In the genomic region with DNA sequence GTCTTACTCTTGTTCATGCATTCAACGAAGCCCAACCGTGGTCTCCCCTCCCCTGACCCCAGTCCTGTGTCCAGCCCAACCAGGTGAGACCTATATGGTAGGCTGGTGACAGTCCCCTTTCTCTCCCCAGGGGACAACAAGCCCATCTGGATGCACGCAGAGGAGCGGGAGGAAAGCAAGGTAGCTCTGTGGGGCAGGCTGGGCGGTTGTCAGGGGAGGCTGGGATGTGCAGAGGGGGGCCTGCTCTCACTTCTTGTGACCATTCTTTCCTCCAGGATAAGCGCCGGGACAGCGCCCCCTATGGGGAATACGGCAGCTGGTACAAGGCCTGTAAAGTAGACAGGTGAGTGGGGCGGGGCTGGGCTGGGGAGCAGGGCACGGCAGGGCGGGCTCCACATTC, we compare ENCODE assay signal across 9 cellular contexts. TPM values are rescaled to one million over a fixed set of nuclear protein-coding genes. Genes with fewer than 3 reads are reported as not detected.
DNase-seq lines count a peak whose midpoint lies in the region; ATAC-seq, FAIRE-seq and TF ChIP-seq lines count a peak whose summit lies in the region.
"Had no signal": no experiment of that assay in that cellular context is flagged by ENCODE, and none has a peak within 500 bp of the region (broad histone marks: within the 10 kb centered on the region; RNA-seq: fewer than 3 reads in every experiment).

No MANE protein-coding gene starts in this region.

- H3K9me3 ChIP-seq in GM12878 (replicated peaks; ENCODE audit: control insufficient read depth, insufficient read depth, low read length) (no peaks in the 10 kb centered on the region), spleen (no peaks in the 10 kb centered on the region), colonic mucosa (no peaks in the 10 kb centered on the region)

- H3K27me3 ChIP-seq in GM12878 (replicated peaks in 1 of 2; ENCODE audit: control insufficient read depth in 2 of 2, insufficient read depth in 2 of 2, low read length in 1 of 2): no peaks in the 10 kb centered on the region
- H3K27me3 ChIP-seq in spleen (replicated peaks in 1 of 7): no peaks in the 10 kb centered on the region
- no peaks in the 10 kb centered on the region for H3K27me3 ChIP-seq in colonic mucosa

- WGBS in GM12878 (ENCODE audit: insufficient coverage, insufficient replicate concordance, low lambda C conversion rate, missing lambda C conversion rate): 79% methylated on average over 12 of the region's 12 CpGs
- WGBS in spleen, 5 donors: 75 to 87% (median 82%) methylated on average over 12 of the region's 12 CpGs

- H2AFZ ChIP-seq in GM12878 (ENCODE audit: control insufficient read depth, low read depth, low read length): no peak overlapping the region

- TF ChIP-seq CTCF in NB4 (IDR thresholded peaks at IDR 0.05; ENCODE audit: low read depth, low read length) (peak; percentile 42), GM12878 (IDR thresholded peaks at IDR 0.05 in 2 of 3, conservative IDR thresholded peaks at IDR 0.05 in 1 of 3; ENCODE audit: control insufficient read depth in 2 of 3, extremely low read depth in 1 of 3, insufficient read depth in 1 of 3, low read depth in 3 of 3, low read length in 3 of 3) (peak; percentile 8 to 47 (median 38); a peak in 3 of 6 replicates), spleen (IDR thresholded peaks at IDR 0.05 in 8 of 11, conservative IDR thresholded peaks at IDR 0.05 in 3 of 11) (peak in 4 of 11 experiments; percentile 7 to 31 (median 15)), colonic mucosa (IDR thresholded peaks at IDR 0.05) (no peak)

- BruUV-seq in GM12878 (replicated peaks; lab: Mats Ljungman, UMichigan): no TSS peak

- no peak for ATAC-seq in GM12878

- SMC1A ChIA-PET in GM12878 (lab: Charles Lee; ENCODE audit: uncharacterized antibody, unreplicated experiment): interaction anchor here (0.5 kb wide), 1 partner anchor 169 kb away, joined by 3 read pairs; no protein-coding TSS in a partner anchor

- CTCF ChIA-PET in GM12878 (lab: Yijun Ruan, JAX): interaction anchor here (0.6 to 0.7 kb wide), 3 partner anchors 19 to 482 kb away, joined by 3 read pairs; a partner anchor contains a TSS

- H3K4me3 ChIP-seq in NB4 (ENCODE audit: low read depth, low read length) (no peak overlapping the region), GM12878 (no peak overlapping the region), spleen (no peak overlapping the region), colonic mucosa (no peak overlapping the region)

- TF ChIP-seq RAD21 in GM12878 (IDR thresholded peaks at IDR 0.05; ENCODE audit: insufficient read depth, low read depth, low read length): no peak

- DNase-seq in DMS 273 (lab: John Stamatoyannopoulos, UW; ENCODE audit: unreplicated experiment) (peak; percentile 35), DMS 273 treated with DMSO at 0.1 percent for 48 hours (lab: John Stamatoyannopoulos, UW) (no peak), NB4 (ENCODE audit: low read depth) (peak; percentile 46), GM12878 (ENCODE audit: low read depth, low spot score) (no peak), spleen (peak; percentile 80), NK-92 (lab: John Stamatoyannopoulos, UW; ENCODE audit: unreplicated experiment) (no peak), colonic mucosa (no peak), NOMO-1 treated with DMSO at 0.1 percent for 48 hours (lab: John Stamatoyannopoulos, UW; ENCODE audit: unreplicated experiment) (no peak)
- DNase-seq: 8988T had no signal

- RAD21 ChIA-PET in GM12878 (lab: Charles Lee; ENCODE audit: unreplicated experiment): no interaction called here

- no peak for TF ChIP-seq EP300 in GM12878 (IDR thresholded peaks at IDR 0.05; ENCODE audit: borderline replicate concordance in 1 of 2, control insufficient read depth in 1 of 2, low read depth in 2 of 2, low read length in 2 of 2)

- H3K79me2 ChIP-seq in GM12878 (ENCODE audit: control insufficient read depth, insufficient read depth, low read length): peaks cover 14% of the 10 kb centered on the region

- no peak overlapping the region for H3K9ac ChIP-seq in GM12878 (ENCODE audit: control insufficient read depth, insufficient read depth, low read length)
- no peak overlapping the region for H3K9ac ChIP-seq in colonic mucosa (ENCODE audit: low read depth in 2 of 2, low read length in 2 of 2)

- TF ChIP-seq POLR2A in NB4 (IDR thresholded peaks at IDR 0.05; ENCODE audit: extremely low read depth, insufficient read length) (no peak), GM12878 (IDR thresholded peaks at IDR 0.05; ENCODE audit: low read depth, low read length) (no peak; the same call in 1 of the 2 replicates), spleen (IDR thresholded peaks at IDR 0.05) (no peak)

- H3K27ac ChIP-seq in GM12878 (ENCODE audit: control insufficient read depth, insufficient read depth) (no peak overlapping the region), spleen (no peak overlapping the region), colonic mucosa (no peak overlapping the region)

- peaks cover 11 to 33% of the 10 kb centered on the region in 2 experiments for H3K36me3 ChIP-seq in GM12878 (ENCODE audit: control insufficient read depth in 2 of 2, insufficient read depth in 2 of 2, low read length in 1 of 2)
- peaks cover 0 to 67% (median 20%) of the 10 kb centered on the region in 6 donors for H3K36me3 ChIP-seq in spleen
- no peaks in the 10 kb centered on the region for H3K36me3 ChIP-seq in colonic mucosa

- H3K4me1 ChIP-seq in GM12878 (ENCODE audit: control insufficient read depth, insufficient read depth, low read length): peaks cover 10% of the 10 kb centered on the region
- H3K4me1 ChIP-seq in spleen: peaks cover 9 to 35% (median 25%) of the 10 kb centered on the region in 6 donors
- peaks cover 10% of the 10 kb centered on the region for H3K4me1 ChIP-seq in colonic mucosa

- POLR2A ChIA-PET in GM12878 (lab: Charles Lee): no interaction called here

- H3K4me2 ChIP-seq in GM12878 (ENCODE audit: control insufficient read depth, insufficient read depth): no peak overlapping the region

- no peak for FAIRE-seq in GM12878 (lab: Jason Lieb, UNC)

- no peaks in the 10 kb centered on the region for H4K20me1 ChIP-seq in GM12878 (ENCODE audit: control insufficient read depth, insufficient read depth)

- in situ Hi-C loops in GM12878 (cut with MboI): no loop called here

- intact Hi-C loops in GM12878 (cut with micrococcal nuclease; ENCODE audit: unreplicated experiment): no loop called here
- intact Hi-C loops in spleen (cut with DNase I; ENCODE audit: low total_unique reads): no loop called here
- intact Hi-C loops in colonic mucosa (cut with DNase I): no loop called here

RNA-seq across cellular contexts. Expression of a gene that starts 3.5 kb away (rescaled TPM):
- total RNA-seq in GM12878 (2013; cell fraction: nucleolus; rRNA removed): 16.5 and 17.0 TPM in 2 replicates
- 130 and 142 TPM in 2 replicates for total RNA-seq in GM12878 (2014; rRNA removed)
- 61.7 and 69.3 TPM in 2 replicates for total RNA-seq in GM12878 (2014; rRNA removed; fragmentation: Illumina TruSeq; extraction: Trizol)
- 138 and 150 TPM in 2 replicates for total RNA-seq in GM12878 (2021)
- 39.7 TPM for polyA plus RNA-seq in GM12878 (2011; ENCODE audit: low read depth)
- polyA plus RNA-seq in GM12878 (2011; rRNA removed): 53.4 and 130 TPM in 2 replicates
- polyA plus RNA-seq in GM12878 (2011; cell fraction: cytosol; rRNA removed): 222 and 264 TPM in 2 replicates
- 109 and 129 TPM in 2 replicates for polyA plus RNA-seq in GM12878 (2011; cell fraction: nucleus; rRNA removed)
- 97.6 and 106 TPM in 2 replicates for polyA plus RNA-seq in GM12878 (2012)
- polyA plus RNA-seq in GM12878 (2014; fragmentation: Illumina TruSeq; extraction: Trizol): 65.1 and 117 TPM in 2 replicates
- polyA plus RNA-seq in GM12878 (2014; fragmentation: Nextera tagmentation; extraction: Ambion mirVana): 10 to 100 TPM; 10.4 to 15.6 TPM
- polyA plus RNA-seq in GM12878 (2014; rRNA removed): 193 and 221 TPM in 2 replicates
- polyA plus RNA-seq in GM12878 (2016; fragmentation: Nextera tagmentation; extraction: Ambion mirVana): 10 to 100 TPM; 66.1 to 76.4 TPM
- polyA minus RNA-seq in GM12878 (2011; rRNA and poly(A)+ RNA removed): 105 and 171 TPM in 2 replicates
- polyA minus RNA-seq in GM12878 (2011; cell fraction: cytosol; rRNA and poly(A)+ RNA removed): 62.7 and 73.4 TPM in 2 replicates
- polyA minus RNA-seq in GM12878 (2011; cell fraction: nucleus; rRNA and poly(A)+ RNA removed): 14.0 and 21.5 TPM in 2 replicates
- 100 to 1,000 TPM; 101 to 130 (median 123) TPM for total RNA-seq in spleen
- 100 to 1,000 TPM in 1 of 3 donors, 10 to 100 TPM in 2; 66.8 to 150 (median 77.0) TPM for polyA plus RNA-seq in spleen
- total RNA-seq in colonic mucosa: 100 to 1,000 TPM; 212 to 243 TPM

RNA-seq across cellular contexts. Expression of a gene that starts 7.4 kb away (rescaled TPM):
- total RNA-seq in GM12878 (2013; cell fraction: nucleolus; rRNA removed): 28.6 and 37.5 TPM in 2 replicates
- total RNA-seq in GM12878 (2014; rRNA removed): 10.2 and 10.3 TPM in 2 replicates
- 6.2 and 9.6 TPM in 2 replicates for total RNA-seq in GM12878 (2014; rRNA removed; fragmentation: Illumina TruSeq; extraction: Trizol)
- total RNA-seq in GM12878 (2021): 29.9 and 35.0 TPM in 2 replicates
- polyA plus RNA-seq in GM12878 (2011; ENCODE audit: low read depth): 7.6 TPM
- polyA plus RNA-seq in GM12878 (2011; rRNA removed): 3.4 and 9.4 TPM in 2 replicates
- 10.8 and 15.5 TPM in 2 replicates for polyA plus RNA-seq in GM12878 (2011; cell fraction: cytosol; rRNA removed)
- 66.8 and 75.2 TPM in 2 replicates for polyA plus RNA-seq in GM12878 (2011; cell fraction: nucleus; rRNA removed)
- 11.2 and 12.3 TPM in 2 replicates for polyA plus RNA-seq in GM12878 (2012)
- polyA plus RNA-seq in GM12878 (2014; fragmentation: Illumina TruSeq; extraction: Trizol): 3.2 and 10.3 TPM in 2 replicates
- polyA plus RNA-seq in GM12878 (2014; fragmentation: Nextera tagmentation; extraction: Ambion mirVana): under 1 TPM in 1 of 2 experiments, not detected in 1; 0.14 TPM
- 22.3 and 31.5 TPM in 2 replicates for polyA plus RNA-seq in GM12878 (2014; rRNA removed)
- polyA plus RNA-seq in GM12878 (2016; fragmentation: Nextera tagmentation; extraction: Ambion mirVana): 10 to 100 TPM; 15.2 to 18.8 TPM
- 19.8 and 22.3 TPM in 2 replicates for polyA minus RNA-seq in GM12878 (2011; rRNA and poly(A)+ RNA removed)
- 15.5 and 15.6 TPM in 2 replicates for polyA minus RNA-seq in GM12878 (2011; cell fraction: cytosol; rRNA and poly(A)+ RNA removed)
- 15.0 and 23.2 TPM in 2 replicates for polyA minus RNA-seq in GM12878 (2011; cell fraction: nucleus; rRNA and poly(A)+ RNA removed)
- 10 to 100 TPM in 6 of 7 donors, 1 to 10 TPM in 1; 8.8 to 30.8 (median 18.3) TPM for total RNA-seq in spleen
- polyA plus RNA-seq in spleen: 10 to 100 TPM in 1 of 3 donors, 1 to 10 TPM in 2; 5.5 to 19.5 (median 7.8) TPM
- 10 to 100 TPM; 19.9 to 35.7 TPM for total RNA-seq in colonic mucosa

RNA-seq across cellular contexts. Expression of a gene that starts 13.1 kb away (rescaled TPM):
- 0.32 and 0.58 TPM in 2 replicates for total RNA-seq in GM12878 (2013; cell fraction: nucleolus; rRNA removed)
- total RNA-seq in GM12878 (2014; rRNA removed): 0.38 and 0.62 TPM in 2 replicates
- total RNA-seq in GM12878 (2014; rRNA removed; fragmentation: Illumina TruSeq; extraction: Trizol): 0.23 and 0.27 TPM in 2 replicates
- total RNA-seq in GM12878 (2021): 1.2 and 2.0 TPM in 2 replicates
- 0.29 TPM for polyA plus RNA-seq in GM12878 (2011; ENCODE audit: low read depth)
- 0.73 and 0.76 TPM in 2 replicates for polyA plus RNA-seq in GM12878 (2011; rRNA removed)
- 0.90 and 1.0 TPM in 2 replicates for polyA plus RNA-seq in GM12878 (2011; cell fraction: cytosol; rRNA removed)
- polyA plus RNA-seq in GM12878 (2011; cell fraction: nucleus; rRNA removed): 2.7 and 2.9 TPM in 2 replicates
- polyA plus RNA-seq in GM12878 (2012): 0.77 and 0.97 TPM in 2 replicates
- polyA plus RNA-seq in GM12878 (2014; fragmentation: Illumina TruSeq; extraction: Trizol): 0.82 and 0.90 TPM in 2 replicates
- polyA plus RNA-seq in GM12878 (2014; fragmentation: Nextera tagmentation; extraction: Ambion mirVana): under 1 TPM in 1 of 2 experiments, not detected in 1; 0.07 TPM
- polyA plus RNA-seq in GM12878 (2014; rRNA removed): 1.0 and 1.3 TPM in 2 replicates
- under 1 TPM in 1 of 2 experiments, not detected in 1; 0.19 TPM for polyA plus RNA-seq in GM12878 (2016; fragmentation: Nextera tagmentation; extraction: Ambion mirVana)
- 1.1 TPM in 1 of 2 replicates, not detected in the other for polyA minus RNA-seq in GM12878 (2011; rRNA and poly(A)+ RNA removed)
- polyA minus RNA-seq in GM12878 (2011; cell fraction: cytosol; rRNA and poly(A)+ RNA removed): not detected in 2 replicates
- polyA minus RNA-seq in GM12878 (2011; cell fraction: nucleus; rRNA and poly(A)+ RNA removed): 0.24 and 0.57 TPM in 2 replicates
- 1 to 10 TPM in 3 of 7 donors, under 1 TPM in 2, not detected in 2; 0.40 to 1.9 (median 1.3) TPM for total RNA-seq in spleen
- under 1 TPM; 0.20 to 0.57 (median 0.26) TPM for polyA plus RNA-seq in spleen
- under 1 TPM; 0.58 to 0.67 TPM for total RNA-seq in colonic mucosa

RNA-seq across cellular contexts. Expression of a gene that starts 24.1 kb away (rescaled TPM):
- total RNA-seq in GM12878 (2013; cell fraction: nucleolus; rRNA removed): 40.4 and 41.0 TPM in 2 replicates
- total RNA-seq in GM12878 (2014; rRNA removed): 97.7 and 123 TPM in 2 replicates
- total RNA-seq in GM12878 (2014; rRNA removed; fragmentation: Illumina TruSeq; extraction: Trizol): 30.4 and 37.3 TPM in 2 replicates
- total RNA-seq in GM12878 (2021): 84.0 and 91.0 TPM in 2 replicates
- 66.9 TPM for polyA plus RNA-seq in GM12878 (2011; ENCODE audit: low read depth)
- 17.2 and 40.2 TPM in 2 replicates for polyA plus RNA-seq in GM12878 (2011; rRNA removed)
- polyA plus RNA-seq in GM12878 (2011; cell fraction: cytosol; rRNA removed): 108 and 130 TPM in 2 replicates
- 81.0 and 87.6 TPM in 2 replicates for polyA plus RNA-seq in GM12878 (2011; cell fraction: nucleus; rRNA removed)
- polyA plus RNA-seq in GM12878 (2012): 63.6 and 76.4 TPM in 2 replicates
- 40.0 and 52.5 TPM in 2 replicates for polyA plus RNA-seq in GM12878 (2014; fragmentation: Illumina TruSeq; extraction: Trizol)
- polyA plus RNA-seq in GM12878 (2014; fragmentation: Nextera tagmentation; extraction: Ambion mirVana): 10 to 100 TPM in 1 of 2 experiments, 1 to 10 TPM in 1; 6.6 to 17.5 TPM
- 93.2 and 96.0 TPM in 2 replicates for polyA plus RNA-seq in GM12878 (2014; rRNA removed)
- 100 to 1,000 TPM; 111 to 128 TPM for polyA plus RNA-seq in GM12878 (2016; fragmentation: Nextera tagmentation; extraction: Ambion mirVana)
- polyA minus RNA-seq in GM12878 (2011; rRNA and poly(A)+ RNA removed): 65.0 and 103 TPM in 2 replicates
- polyA minus RNA-seq in GM12878 (2011; cell fraction: cytosol; rRNA and poly(A)+ RNA removed): 46.4 and 50.5 TPM in 2 replicates
- polyA minus RNA-seq in GM12878 (2011; cell fraction: nucleus; rRNA and poly(A)+ RNA removed): 21.9 and 37.2 TPM in 2 replicates
- total RNA-seq in spleen: 10 to 100 TPM; 34.7 to 50.4 (median 40.4) TPM
- 10 to 100 TPM; 48.3 to 60.1 (median 49.3) TPM for polyA plus RNA-seq in spleen
- total RNA-seq in colonic mucosa: 100 to 1,000 TPM in 1 of 2 donors, 10 to 100 TPM in 1; 87.4 to 159 TPM

RNA-seq across cellular contexts. Expression of a gene that starts 26.8 kb away (rescaled TPM):
- total RNA-seq in GM12878 (2013; cell fraction: nucleolus; rRNA removed): not detected in 2 replicates
- total RNA-seq in GM12878 (2014; rRNA removed) (not detected in 2 replicates), GM12878 (2014; rRNA removed; fragmentation: Illumina TruSeq; extraction: Trizol) (not detected in 2 replicates), GM12878 (2021) (0.11 TPM in 1 of 2 replicates, not detected in the other), spleen (under 1 TPM in 1 of 7 donors, not detected in 6; 0.34 TPM), colonic mucosa (under 1 TPM; 0.37 to 0.47 TPM)
- not detected for polyA plus RNA-seq in GM12878 (2011; ENCODE audit: low read depth)
- polyA plus RNA-seq in GM12878 (2011; rRNA removed) (not detected in 2 replicates), GM12878 (2014; fragmentation: Illumina TruSeq; extraction: Trizol) (not detected in 2 replicates), GM12878 (2014; fragmentation: Nextera tagmentation; extraction: Ambion mirVana) (not detected), GM12878 (2014; rRNA removed) (0.04 TPM in 1 of 2 replicates, not detected in the other), GM12878 (2016; fragmentation: Nextera tagmentation; extraction: Ambion mirVana) (not detected), spleen (under 1 TPM in 2 of 3 donors, not detected in 1; 0.02 TPM)
- 0.03 TPM in 1 of 2 replicates, not detected in the other for polyA plus RNA-seq in GM12878 (2011; cell fraction: cytosol; rRNA removed)
- not detected in 2 replicates for polyA plus RNA-seq in GM12878 (2011; cell fraction: nucleus; rRNA removed)
- 0.07 TPM in 1 of 2 replicates, not detected in the other for polyA plus RNA-seq in GM12878 (2012)
- not detected in 2 replicates for polyA minus RNA-seq in GM12878 (2011; rRNA and poly(A)+ RNA removed)
- polyA minus RNA-seq in GM12878 (2011; cell fraction: cytosol; rRNA and poly(A)+ RNA removed): not detected in 2 replicates
- polyA minus RNA-seq in GM12878 (2011; cell fraction: nucleus; rRNA and poly(A)+ RNA removed): not detected in 2 replicates

Comparison
In these comparisons a context has a peak if more than half of its experiments do, and no peak if none do; other contexts are left out.
1. DNase-seq: peak in DMS 273 (single experiment), NB4 (single experiment) and spleen (single experiment); none in DMS 273 treated with DMSO at 0.1 percent for 48 hours (single experiment), GM12878 (single experiment), NK-92 (single experiment), colonic mucosa (single experiment) and NOMO-1 treated with DMSO at 0.1 percent for 48 hours (single experiment).